9 cellular contexts compared by ENCODE assay signal in the genomic region with DNA sequence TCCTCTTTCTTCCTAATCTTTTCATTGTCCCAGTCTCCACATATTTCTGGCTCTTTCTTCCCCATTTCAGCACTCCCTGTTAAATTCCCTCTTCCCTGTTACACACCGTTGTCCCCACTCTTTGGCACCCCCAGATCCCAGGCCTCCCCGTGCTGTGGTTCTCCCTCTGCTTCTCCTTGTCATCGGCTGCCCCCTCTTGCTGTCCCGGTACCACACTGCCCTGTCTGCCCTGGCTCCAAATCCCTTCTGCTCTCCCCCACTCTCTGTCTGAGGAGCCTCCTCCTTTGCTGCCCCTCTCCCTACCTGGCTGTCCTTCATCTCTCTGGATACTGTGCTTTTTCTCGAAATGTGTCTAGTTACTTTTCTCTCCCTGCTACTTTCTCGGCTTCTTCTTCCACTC. TPM values are rescaled to one million over a fixed set of nuclear protein-coding genes. Genes with fewer than 3 reads are reported as not detected.
DNase-seq lines count a peak whose midpoint lies in the region; ATAC-seq and TF ChIP-seq lines count a peak whose summit lies in the region.
"Had no signal": no experiment of that assay in that cellular context is flagged by ENCODE, and none has a peak within 500 bp of the region (broad histone marks: within the 10 kb centered on the region; RNA-seq: fewer than 3 reads in every experiment).

No MANE protein-coding gene starts in this region.

- POLR2A ChIA-PET in activated B cell treated with CpG ODN at 0.5 μM for 24 hours (lab: Charles Lee): no interaction called here

- in situ Hi-C loops in gastrocnemius medialis (cut with MboI; ENCODE audit: low sequenced_read_pairs in 4 of 4): no loop called here

- H3K4me1 Mint-ChIP-seq in activated B cell treated with CpG ODN at 0.5 μM for 24 hours: peaks cover 16% of the 10 kb centered on the region

- H3K4me2 ChIP-seq in hepatocyte: peak overlapping the region; percentile 94

- H3K27ac Mint-ChIP-seq in activated B cell treated with CpG ODN at 0.5 μM for 24 hours: peak overlapping the region; percentile 70

- peak overlapping the region; percentile 85 for H3K4me3 Mint-ChIP-seq in activated B cell treated with CpG ODN at 0.5 μM for 24 hours

- peaks cover 6% of the 10 kb centered on the region; the same call in 1 of the 2 replicates for H3K4me1 ChIP-seq in ES-I3 (ENCODE audit: insufficient read depth, low read length)
- H3K4me1 ChIP-seq in hepatocyte (ENCODE audit: insufficient read depth): peaks cover 21% of the 10 kb centered on the region
- H3K4me1 ChIP-seq in gastrocnemius medialis: peaks cover 10 to 15% of the 10 kb centered on the region in 2 donors

- H3K9me3 Mint-ChIP-seq in activated B cell treated with CpG ODN at 0.5 μM for 24 hours: peaks cover 14% of the 10 kb centered on the region

- intact Hi-C loops in activated B cell treated with CpG ODN at 0.5 μM for 24 hours (cut with micrococcal nuclease): loop anchor here (1.0 kb wide), 1 partner anchor 28 kb away; a partner anchor contains a TSS
- intact Hi-C loops in gastrocnemius medialis (cut with DNase I; ENCODE audit: low total_unique reads): loop anchor here (2.0 kb wide), 2 partner anchors 27 to 29 kb away; a partner anchor contains a TSS

- ATAC-seq in activated B cell treated with CpG ODN at 0.5 μM for 24 hours (ENCODE audit: low read depth) (no peak), gastrocnemius medialis (no peak)

- no peaks in the 10 kb centered on the region for H3K27me3 ChIP-seq in hepatocyte
- H3K27me3 ChIP-seq in gastrocnemius medialis: peaks cover 0 to 5% (median 0%) of the 10 kb centered on the region in 3 donors

- H3K36me3 Mint-ChIP-seq in activated B cell treated with CpG ODN at 0.5 μM for 24 hours (ENCODE audit: low read depth): peaks cover 21% of the 10 kb centered on the region

- peak overlapping the region; percentile 64 for H2AFZ ChIP-seq in hepatocyte

- WGBS in hepatocyte (ENCODE audit: low lambda C conversion rate, missing lambda C conversion rate): 55% methylated on average over 6 of the region's 6 CpGs

- H3K27ac ChIP-seq in hepatocyte (peak overlapping the region; percentile 87), gastrocnemius medialis (peak overlapping the region; percentile 81 to 85 (median 83))

- peak overlapping the region; percentile 85; the same call in 1 of the 2 replicates for H3K9ac ChIP-seq in ES-I3 (ENCODE audit: low read depth, low read length)

- no peaks in the 10 kb centered on the region for H3K27me3 Mint-ChIP-seq in activated B cell treated with CpG ODN at 0.5 μM for 24 hours

- H3K79me2 ChIP-seq in hepatocyte: peaks cover 35% of the 10 kb centered on the region

- DNase-seq in activated B cell treated with CpG ODN at 0.5 μM for 24 hours: no peak
- DNase-seq in hepatocyte (ENCODE audit: low spot score): no peak
- DNase-seq in gastrocnemius medialis: no peak
- DNase-seq in HuH-7.5 (ENCODE audit: low spot score): no peak
- no peak for DNase-seq in activated effector memory CD4-positive, alpha-beta T cell treated with anti-CD3 and anti-CD28 coated beads, Interleukin-2, amount 50 U/mL, for 16 hours
- DNase-seq in cerebellar nuclear complex (lab: John Stamatoyannopoulos, UW): no peak
- no peak for DNase-seq in NAMALWA (ENCODE audit: low spot score)
- DNase-seq: RPMI8226 had no signal

- no peak for TF ChIP-seq POLR2A in gastrocnemius medialis (IDR thresholded peaks at IDR 0.05)

- no peaks in the 10 kb centered on the region for H4K20me1 ChIP-seq in hepatocyte (ENCODE audit: insufficient read depth, poor library complexity, severe bottlenecking)

- H3K9me3 ChIP-seq in ES-I3 (ENCODE audit: control insufficient read depth, insufficient read depth, low read length): no peaks in the 10 kb centered on the region
- no peaks in the 10 kb centered on the region for H3K9me3 ChIP-seq in hepatocyte (ENCODE audit: low read depth)
- no peaks in the 10 kb centered on the region for H3K9me3 ChIP-seq in gastrocnemius medialis

- no peaks in the 10 kb centered on the region for H3K9me2 ChIP-seq in hepatocyte (replicated peaks; ENCODE audit: insufficient read depth)

- CTCF ChIA-PET in activated B cell treated with CpG ODN at 0.5 μM for 24 hours (lab: Charles Lee): no interaction called here

- TF ChIP-seq CTCF in activated B cell treated with CpG ODN at 0.5 μM for 24 hours (IDR thresholded peaks at IDR 0.05): no peak
- no peak for TF ChIP-seq CTCF in hepatocyte (IDR thresholded peaks at IDR 0.05; ENCODE audit: poor library complexity)
- TF ChIP-seq CTCF in gastrocnemius medialis (IDR thresholded peaks at IDR 0.05 in 4 of 5, conservative IDR thresholded peaks at IDR 0.05 in 1 of 5): no peak

- peak overlapping the region; percentile 48 for H3K4me3 ChIP-seq in hepatocyte
- H3K4me3 ChIP-seq in gastrocnemius medialis: peak overlapping the region; percentile 62 to 79 (median 72)

- no peaks in the 10 kb centered on the region for H3K36me3 ChIP-seq in ES-I3 (ENCODE audit: insufficient read depth, low read length)
- no peaks in the 10 kb centered on the region for H3K36me3 ChIP-seq in hepatocyte (replicated peaks; ENCODE audit: insufficient read depth, low read depth)
- H3K36me3 ChIP-seq in gastrocnemius medialis: no peaks in the 10 kb centered on the region

RNA-seq across cellular contexts. Expression of a gene that starts 1.0 kb away (rescaled TPM):
- total RNA-seq in activated B cell treated with CpG ODN at 0.5 μM for 24 hours (2.7 and 5.8 TPM in 2 replicates), hepatocyte (14.6 and 24.1 TPM in 2 replicates), gastrocnemius medialis (1 to 10 TPM; 1.6 to 4.0 (median 3.7) TPM)
- polyA plus RNA-seq in hepatocyte: 7.4 and 15.2 TPM in 2 replicates

RNA-seq across cellular contexts. Expression of a gene that starts 27.1 kb away (rescaled TPM):
- 17.7 and 19.9 TPM in 2 replicates for total RNA-seq in activated B cell treated with CpG ODN at 0.5 μM for 24 hours
- total RNA-seq in hepatocyte: 8.3 and 9.2 TPM in 2 replicates
- polyA plus RNA-seq in hepatocyte: 3.8 and 7.1 TPM in 2 replicates
- 1 to 10 TPM; 3.0 to 5.1 (median 4.5) TPM for total RNA-seq in gastrocnemius medialis

RNA-seq across cellular contexts. Expression of a gene that starts 28.5 kb away (rescaled TPM):
- total RNA-seq in activated B cell treated with CpG ODN at 0.5 μM for 24 hours (46.3 and 61.3 TPM in 2 replicates), hepatocyte (52.5 and 53.1 TPM in 2 replicates), gastrocnemius medialis (10 to 100 TPM in 3 of 4 donors, 1 to 10 TPM in 1; 8.3 to 20.7 (median 11.9) TPM)
- polyA plus RNA-seq in hepatocyte: 23.5 and 28.0 TPM in 2 replicates
